ENCODE assay signal across 1 cellular context in genomic region chr10:99430451-99431189, GRCh38.
A peak's percentile ranks its signal among the peaks of the same experiment; 100 is the strongest.
TF ChIP-seq lines count a peak whose summit lies in the region.

GOT1 (minus strand) TSS chr10:99430624; CDS start chr10:99430565, 59 bp downstream.

TF ChIP-seq in GM12878, 131 proteins besides CTCF, POLR2A, EP300 and RAD21 (continued from another document and continues in another):
- TF ChIP-seq IRF3 (IDR thresholded peaks at IDR 0.05) = peak; percentile 95
- no peak for TF ChIP-seq DPF2 (IDR thresholded peaks at IDR 0.05)
- TF ChIP-seq ZBTB33 (IDR thresholded peaks at IDR 0.05) = no peak
- TF ChIP-seq CREM (IDR thresholded peaks at IDR 0.05; ENCODE audit: low read depth) = peak; percentile 83
- peak; percentile 72 for TF ChIP-seq RB1 (IDR thresholded peaks at IDR 0.05; ENCODE audit: borderline replicate concordance)
- no peak for TF ChIP-seq NFXL1 (IDR thresholded peaks at IDR 0.05; ENCODE audit: borderline replicate concordance)
- TF ChIP-seq SREBF2 (IDR thresholded peaks at IDR 0.05; ENCODE audit: low read length) = peak; percentile 60
- no peak for TF ChIP-seq CBX5 (IDR thresholded peaks at IDR 0.05; ENCODE audit: low read depth)
- peak; percentile 70 for TF ChIP-seq IKZF1 (conservative IDR thresholded peaks at IDR 0.05)
- TF ChIP-seq CHD4 (IDR thresholded peaks at IDR 0.05) = no peak
- peak; percentile 59 for TF ChIP-seq CEBPZ (IDR thresholded peaks at IDR 0.05; ENCODE audit: low read depth, low read length)
- no peak for TF ChIP-seq ETV6 (conservative IDR thresholded peaks at IDR 0.05 in 1 of 2, IDR thresholded peaks at IDR 0.05 in 1 of 2; ENCODE audit: borderline replicate concordance in 1 of 2, low read depth in 1 of 2)
- TF ChIP-seq KLF5 (IDR thresholded peaks at IDR 0.05; ENCODE audit: partially characterized antibody) = peak; percentile 11
- TF ChIP-seq STAT1 (conservative IDR thresholded peaks at IDR 0.05) = no peak
- no peak for TF ChIP-seq MAX (IDR thresholded peaks at IDR 0.05; ENCODE audit: low read depth, low read length)
- TF ChIP-seq TARDBP (IDR thresholded peaks at IDR 0.05; ENCODE audit: borderline replicate concordance) = no peak
- no peak for TF ChIP-seq ZBTB11 (CRISPR knock-in tag; IDR thresholded peaks at IDR 0.05)
- TF ChIP-seq ZNF24 (IDR thresholded peaks at IDR 0.05) = no peak
- no peak for TF ChIP-seq CUX1 (IDR thresholded peaks at IDR 0.05; ENCODE audit: insufficient replicate concordance, low read depth, low read length)
- peak in 1 of 2 experiments; percentile 96; a peak in 2 of 4 replicates for TF ChIP-seq CEBPB (IDR thresholded peaks at IDR 0.05; ENCODE audit: borderline replicate concordance in 1 of 2, low read depth in 2 of 2, low read length in 2 of 2)
- TF ChIP-seq GATAD2B (conservative IDR thresholded peaks at IDR 0.05; ENCODE audit: low read depth) = 0 out of 2 replicates have a peak, but pooled peaks have one; percentile 22
- peak; percentile 64; the same call in 1 of the 2 replicates for TF ChIP-seq ZBTB40 (IDR thresholded peaks at IDR 0.05; ENCODE audit: borderline replicate concordance)
- no peak for TF ChIP-seq TCF3 (IDR thresholded peaks at IDR 0.05; ENCODE audit: borderline replicate concordance, insufficient read depth, low read depth, low read length)
- TF ChIP-seq TBL1XR1 (IDR thresholded peaks at IDR 0.05; ENCODE audit: low read depth, low read length) = no peak
- TF ChIP-seq TAF1 (IDR thresholded peaks at IDR 0.05; ENCODE audit: borderline replicate concordance, low read depth, low read length) = peak; percentile 84
- TF ChIP-seq RUNX3 (IDR thresholded peaks at IDR 0.05; ENCODE audit: low read length) = no peak
- peak; percentile 96 for TF ChIP-seq RFX5 (IDR thresholded peaks at IDR 0.05; ENCODE audit: low read depth, low read length)
- TF ChIP-seq RCOR1 (conservative IDR thresholded peaks at IDR 0.05; ENCODE audit: low read depth, low read length) = peak; percentile 88; the same call in 1 of the 2 replicates
- TF ChIP-seq BCL11A (IDR thresholded peaks at IDR 0.05; ENCODE audit: low read depth, low read length) = no peak
- no peak for TF ChIP-seq CBX3 (IDR thresholded peaks at IDR 0.05; ENCODE audit: borderline replicate concordance, low read depth)
- TF ChIP-seq SPI1 (IDR thresholded peaks at IDR 0.05; ENCODE audit: borderline replicate concordance, insufficient read depth, low read depth, low read length) = no peak
- TF ChIP-seq MTA2 (IDR thresholded peaks at IDR 0.05; ENCODE audit: low read depth) = no peak
- TF ChIP-seq USF1 (IDR thresholded peaks at IDR 0.05; ENCODE audit: borderline replicate concordance, extremely low read length, insufficient read depth, low read depth, low read length) = no peak
- no peak for TF ChIP-seq ZSCAN29 (IDR thresholded peaks at IDR 0.05)
- TF ChIP-seq SMAD1 (IDR thresholded peaks at IDR 0.05; ENCODE audit: low read depth, partially characterized antibody) = peak; percentile 82
- TF ChIP-seq FOXM1 (IDR thresholded peaks at IDR 0.05; ENCODE audit: low read depth, low read length) = peak; percentile 40; the same call in 1 of the 2 replicates
- no peak for TF ChIP-seq GABPA (IDR thresholded peaks at IDR 0.05; ENCODE audit: low read depth)
- peak in 1 of 2 experiments; percentile 92; a peak in 2 of 3 replicates for TF ChIP-seq EGR1 (IDR thresholded peaks at IDR 0.05; ENCODE audit: borderline replicate concordance in 1 of 2, low read depth in 2 of 2, low read length in 2 of 2)
- TF ChIP-seq CREB1 (IDR thresholded peaks at IDR 0.05; ENCODE audit: low read depth) = peak; percentile 92
